ENCODE assay signal across 15 cellular contexts in the genomic region with DNA sequence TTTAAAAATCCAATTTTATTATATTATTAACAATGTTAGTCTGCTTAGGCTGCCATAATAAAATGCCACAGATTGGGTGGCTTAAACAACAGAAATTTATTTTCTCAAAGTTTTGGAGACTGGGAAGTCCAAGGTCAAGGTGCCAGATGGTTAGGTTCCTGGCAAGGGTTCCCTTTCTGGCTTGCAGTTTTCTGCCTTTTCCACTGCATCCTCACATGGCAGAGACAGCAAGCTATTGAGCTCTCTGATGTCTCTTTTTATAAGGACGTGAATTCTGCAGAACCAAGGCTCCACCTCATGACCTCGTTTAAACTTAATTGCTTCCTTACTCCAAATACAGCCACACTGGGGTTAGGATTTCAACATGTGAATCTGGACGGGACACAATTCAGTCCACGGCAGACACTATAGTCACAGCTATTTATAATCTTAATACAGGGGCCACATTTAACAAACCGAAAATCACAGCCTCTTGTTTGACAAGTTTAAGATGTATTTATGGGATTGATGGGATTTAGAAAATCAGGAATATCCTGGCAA.
"Had no signal": no experiment of that assay in that cellular context is flagged by ENCODE, and none has a peak within 500 bp of the region (broad histone marks: within the 10 kb centered on the region; RNA-seq: fewer than 3 reads in every experiment).

No MANE protein-coding gene starts in this region.

- H3K4me1 ChIP-seq: ascending aorta, esophagus squamous epithelium, foreskin keratinocyte, suprapubic skin had no signal

- DNase-seq: activated CD4-positive, alpha-beta T cell treated with anti-CD3 and anti-CD28 coated beads for 48 hours; activated CD8-positive, alpha-beta T cell treated with anti-CD3 and anti-CD28 coated beads, Interleukin-2, amount 10 ng/mL, durations not matched to agents 7 days and 5 days; activated naive CD4-positive, alpha-beta T cell; activated naive CD8-positive, alpha-beta T cell treated with anti-CD3 and anti-CD28 coated beads, Interleukin-2, amount 50 U/mL, for 24 hours; esophagus squamous epithelium; foreskin keratinocyte; immature natural killer cell; naive thymus-derived CD8-positive, alpha-beta T cell; nucleus accumbens; right cardiac atrium; stimulated activated CD4-positive, alpha-beta T cell treated with anti-CD3 and anti-CD28 coated beads, Interleukin-12 subunit alpha, Interleukin-12 subunit beta, amount 100 ng/mL, for 4 hours; stimulated activated naive CD4-positive, alpha-beta T cell had no signal

- H3K27ac ChIP-seq: ascending aorta, esophagus squamous epithelium, foreskin keratinocyte, suprapubic skin had no signal

- H3K9me3 ChIP-seq: ascending aorta, esophagus squamous epithelium, suprapubic skin had no signal

- H3K36me3 ChIP-seq: ascending aorta, esophagus squamous epithelium, suprapubic skin had no signal

- H3K27me3 ChIP-seq: ascending aorta, suprapubic skin had no signal

- H3K4me3 ChIP-seq: ascending aorta, esophagus squamous epithelium, lung, suprapubic skin had no signal
